Comparison of ENCODE assay signal across 8 cellular contexts in genomic region chr12:53220857-53221202, GRCh38. TPM values are rescaled to one million over a fixed set of nuclear protein-coding genes. Genes with fewer than 3 reads are reported as not detected.
DNase-seq lines count a peak whose midpoint lies in the region; ATAC-seq and TF ChIP-seq lines count a peak whose summit lies in the region.

No MANE protein-coding gene starts in this region.

- no peaks in the 10 kb centered on the region for H3K36me3 ChIP-seq in A673 (ENCODE audit: insufficient read depth, low read length, poor library complexity, severe bottlenecking)

- TF ChIP-seq CTCF in A673 (conservative IDR thresholded peaks at IDR 0.05; ENCODE audit: low read depth, low read length), result no peak
- no peak for TF ChIP-seq CTCF in coronary artery (IDR thresholded peaks at IDR 0.05)

- POLR2A ChIA-PET in A673 (lab: Charles Lee; ENCODE audit: low non-redundant PET), result no interaction called here

- H3K4me1 ChIP-seq in A673 (ENCODE audit: insufficient read depth, low read length, poor library complexity, severe bottlenecking), result peaks cover 70% of the 10 kb centered on the region

- H3K27ac Mint-ChIP-seq in activated CD4-positive, alpha-beta T cell treated with anti-CD3 and anti-CD28 coated beads, Interleukin-2, amount 10 ng/mL, durations not matched to agents 24 days and 14 days, result peak overlapping the region; percentile 90

- BruUV-seq in A673 (replicated peaks; lab: Mats Ljungman, UMichigan), result no TSS peak

- CTCF ChIA-PET in A673 (lab: Charles Lee), result interaction anchor here (0.6 to 1.1 kb wide), 2 partner anchors 9 to 45 kb away, joined by 6 to 8 read pairs; no protein-coding TSS in a partner anchor

- H3K4me1 Mint-ChIP-seq in activated CD4-positive, alpha-beta T cell treated with anti-CD3 and anti-CD28 coated beads, Interleukin-2, amount 10 ng/mL, durations not matched to agents 24 days and 14 days, result peaks cover 82% of the 10 kb centered on the region

- DNase-seq in A673 (ENCODE audit: low spot score) (peak; percentile 88), NCI-H524 treated with DMSO at 0.1 percent for 48 hours (lab: John Stamatoyannopoulos, UW) (peak; percentile 49), coronary artery (ENCODE audit: low spot score) (peak; percentile 94), left kidney (ENCODE audit: low read depth, low spot score) (peak; percentile 96)
- DNase-seq in activated CD4-positive, alpha-beta T cell treated with anti-CD3 and anti-CD28 coated beads, Interleukin-2, amount 10 ng/mL, durations not matched to agents 24 days and 14 days, result peak; percentile 96
- peak in 3 of 4 experiments; percentile 57 to 78 (median 59) for DNase-seq in stimulated activated CD4-positive, alpha-beta T cell treated with anti-CD3 and anti-CD28 coated beads, Interleukin-1b, Interleukin-23, amount 100 ng/mL, for 24 hours (ENCODE audit: low read depth in 4 of 4, low spot score in 1 of 4)

- H3K36me3 Mint-ChIP-seq in activated CD4-positive, alpha-beta T cell treated with anti-CD3 and anti-CD28 coated beads, Interleukin-2, amount 10 ng/mL, durations not matched to agents 24 days and 14 days (ENCODE audit: low read depth), result peaks cover 34% of the 10 kb centered on the region

- H3K9me3 ChIP-seq in A673 (ENCODE audit: low read depth, low read length, poor library complexity, severe bottlenecking), result no peaks in the 10 kb centered on the region

- peak; percentile 56 for ATAC-seq in GM18867 (IDR thresholded peaks at IDR 0.05; ENCODE audit: unreplicated experiment)
- ATAC-seq in HG03135 (IDR thresholded peaks at IDR 0.05; ENCODE audit: unreplicated experiment), result peak; percentile 49

- H3K27ac ChIP-seq in A673 (ENCODE audit: low read depth, low read length, poor library complexity, severe bottlenecking) (peak overlapping the region; percentile 75), coronary artery (peak overlapping the region; percentile 93 to 97)

- intact Hi-C loops in A673 (cut with micrococcal nuclease; ENCODE audit: unreplicated experiment), result loop anchor here (5.0 kb wide), 1 partner anchor 46 kb away; the partner anchor contains the start of gene ESPL1
- intact Hi-C loops in activated CD4-positive, alpha-beta T cell treated with anti-CD3 and anti-CD28 coated beads, Interleukin-2, amount 10 ng/mL, durations not matched to agents 24 days and 14 days (cut with micrococcal nuclease), result loop anchor here (1.0 kb wide), 2 partner anchors 11 to 74 kb away; partner anchors contain the start of genes PFDN5 and RARG

- H3K9me3 Mint-ChIP-seq in activated CD4-positive, alpha-beta T cell treated with anti-CD3 and anti-CD28 coated beads, Interleukin-2, amount 10 ng/mL, durations not matched to agents 24 days and 14 days, result no peaks in the 10 kb centered on the region

- peak overlapping the region; percentile 97 for H3K4me3 Mint-ChIP-seq in activated CD4-positive, alpha-beta T cell treated with anti-CD3 and anti-CD28 coated beads, Interleukin-2, amount 10 ng/mL, durations not matched to agents 24 days and 14 days

- H3K4me3 ChIP-seq in A673 (ENCODE audit: low read depth, low read length, poor library complexity, severe bottlenecking), result peak overlapping the region; percentile 64
- peak overlapping the region; percentile 90 for H3K4me3 ChIP-seq in coronary artery

- H3K27me3 ChIP-seq in A673 (replicated peaks; ENCODE audit: insufficient read depth, low read depth, low read length, poor library complexity), result no peaks in the 10 kb centered on the region

- peaks cover 1% of the 10 kb centered on the region for H3K27me3 Mint-ChIP-seq in activated CD4-positive, alpha-beta T cell treated with anti-CD3 and anti-CD28 coated beads, Interleukin-2, amount 10 ng/mL, durations not matched to agents 24 days and 14 days

RNA-seq across cellular contexts. Expression of gene RARG, which starts 11.2 kb away (rescaled TPM):
- 14.0 and 20.3 TPM in 2 replicates for total RNA-seq in A673 (2021)
- 57.2 and 58.5 TPM in 2 replicates for total RNA-seq in activated CD4-positive, alpha-beta T cell treated with anti-CD3 and anti-CD28 coated beads, Interleukin-2, amount 10 ng/mL, durations not matched to agents 24 days and 14 days

RNA-seq across cellular contexts. Expression of gene ITGB7, which starts 13.8 kb away (rescaled TPM):
- 0.43 TPM in 1 of 2 replicates, not detected in the other for total RNA-seq in A673 (2021)
- 226 and 239 TPM in 2 replicates for total RNA-seq in activated CD4-positive, alpha-beta T cell treated with anti-CD3 and anti-CD28 coated beads, Interleukin-2, amount 10 ng/mL, durations not matched to agents 24 days and 14 days

RNA-seq across cellular contexts. Expression of gene CSAD, which starts 40.1 kb away (rescaled TPM):
- 32.3 and 37.5 TPM in 2 replicates for total RNA-seq in A673 (2021)
- 21.6 and 25.6 TPM in 2 replicates for total RNA-seq in activated CD4-positive, alpha-beta T cell treated with anti-CD3 and anti-CD28 coated beads, Interleukin-2, amount 10 ng/mL, durations not matched to agents 24 days and 14 days

RNA-seq across cellular contexts. Expression of gene ZNF740, which starts 40.3 kb away (rescaled TPM):
- 48.6 and 50.3 TPM in 2 replicates for total RNA-seq in A673 (2021)
- total RNA-seq in activated CD4-positive, alpha-beta T cell treated with anti-CD3 and anti-CD28 coated beads, Interleukin-2, amount 10 ng/mL, durations not matched to agents 24 days and 14 days, result 44.0 and 50.5 TPM in 2 replicates

RNA-seq across cellular contexts. Expression of gene ESPL1, which starts 47.3 kb away (rescaled TPM):
- 99.1 and 105 TPM in 2 replicates for total RNA-seq in A673 (2021)
- 71.8 and 76.7 TPM in 2 replicates for total RNA-seq in activated CD4-positive, alpha-beta T cell treated with anti-CD3 and anti-CD28 coated beads, Interleukin-2, amount 10 ng/mL, durations not matched to agents 24 days and 14 days

Comparison
In these comparisons a context has a peak if more than half of its experiments do, and no peak if none do; other contexts are left out.
1. Peak in every context shown above with its lines: DNase-seq, ATAC-seq, H3K4me3 ChIP-seq and H3K27ac ChIP-seq.
2. RNA of gene ITGB7, which starts 13.8 kb away (total RNA-seq): 226 to 239 TPM in activated CD4-positive, alpha-beta T cell treated with anti-CD3 and anti-CD28 coated beads, Interleukin-2, amount 10 ng/mL, durations not matched to agents 24 days and 14 days; 0.43 TPM in A673; every median in the first group is over 100 times any median in the second.